Comparison of ENCODE assay signal across 9 cellular contexts in the genomic region with DNA sequence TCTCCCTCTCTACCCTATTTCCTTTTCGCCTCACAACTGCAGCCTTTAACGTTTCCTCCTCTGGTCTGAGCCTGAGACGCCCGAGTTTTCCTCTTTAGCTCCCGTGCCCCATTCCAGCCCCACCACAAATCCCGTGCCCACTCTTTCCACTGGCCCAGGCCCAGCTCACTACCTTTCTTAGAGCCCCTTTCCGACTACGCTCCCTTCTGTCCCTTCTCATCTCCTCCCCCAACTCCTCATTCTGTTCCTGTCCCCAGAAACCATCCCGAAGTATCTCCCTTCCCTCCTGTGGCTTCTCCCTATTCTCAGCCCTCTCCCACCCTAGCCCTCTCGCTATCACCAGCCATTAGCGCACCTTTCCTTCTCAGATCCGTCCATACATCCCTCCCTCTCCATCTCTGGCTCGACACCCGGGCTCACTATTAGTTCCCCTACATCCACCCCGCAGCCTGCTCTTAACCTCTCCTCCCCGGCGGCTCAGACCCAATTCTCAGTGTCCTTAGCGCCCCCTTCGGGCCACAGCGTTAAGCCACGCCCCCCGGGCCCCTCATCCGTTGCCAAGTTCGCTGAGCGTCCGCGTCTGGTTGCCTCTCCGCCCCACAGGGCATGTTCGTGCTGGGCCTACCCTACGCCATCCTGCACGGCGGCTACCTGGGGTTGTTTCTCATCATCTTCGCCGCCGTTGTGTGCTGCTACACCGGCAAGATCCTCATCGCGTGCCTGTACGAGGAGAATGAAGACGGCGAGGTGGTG. TPM values are rescaled to one million over a fixed set of nuclear protein-coding genes. Genes with fewer than 3 reads are reported as not detected.
DNase-seq lines count a peak whose midpoint lies in the region; ATAC-seq and FAIRE-seq lines count a peak whose summit lies in the region.
"Had no signal": no experiment of that assay in that cellular context is flagged by ENCODE, and none has a peak within 500 bp of the region (broad histone marks: within the 10 kb centered on the region; RNA-seq: fewer than 3 reads in every experiment).

No MANE protein-coding gene starts in this region.

- H3K27ac Mint-ChIP-seq in stimulated activated naive CD8-positive, alpha-beta T cell treated with anti-CD3 and anti-CD28 coated beads, Interleukin-15, Interleukin-2, amounts not matched to agents 100 ng/mL and 50 ng/mL, for 24 hours = peak overlapping the region; percentile 69

- peak overlapping the region in 10 of 11 experiments; percentile 44 to 99 (median 78); a peak in 18 of 22 replicates for H3K4me2 ChIP-seq in BLaER1 treated with 17β-estradiol and CSF1 and Interleukin-3, amounts not matched to agents 10 nM and 100 nM

- no peak for ATAC-seq in GM18909 (IDR thresholded peaks at IDR 0.05; ENCODE audit: poor library complexity, unreplicated experiment)
- no peak for ATAC-seq in HG03097 (IDR thresholded peaks at IDR 0.05; ENCODE audit: low FRiP score, unreplicated experiment)

- peaks cover 9% of the 10 kb centered on the region for H3K36me3 Mint-ChIP-seq in stimulated activated naive CD8-positive, alpha-beta T cell treated with anti-CD3 and anti-CD28 coated beads, Interleukin-15, Interleukin-2, amounts not matched to agents 100 ng/mL and 50 ng/mL, for 24 hours (ENCODE audit: low read depth)

- peaks cover 56 to 99% (median 90%) of the 10 kb centered on the region in 10 experiments for H3K4me1 ChIP-seq in BLaER1 treated with 17β-estradiol and CSF1 and Interleukin-3, amounts not matched to agents 10 nM and 100 nM
- H3K4me1 ChIP-seq in HUES64 (ENCODE audit: insufficient read depth, low read length) = peaks cover 21% of the 10 kb centered on the region; the same call in 1 of the 2 replicates

- peak overlapping the region in 4 of 10 experiments; percentile 5 to 52 (median 34); a peak in 3 of 20 replicates for H3K4me3 ChIP-seq in BLaER1 treated with 17β-estradiol and CSF1 and Interleukin-3, amounts not matched to agents 10 nM and 100 nM
- H3K4me3 ChIP-seq in HUES64 (ENCODE audit: low read length) = peak overlapping the region; percentile 43

- DNase-seq in activated T-cell treated with anti-CD3 and anti-CD28 coated beads, Interleukin-2, amount 50 U/mL, for 1 hour = peak; percentile 66
- DNase-seq in iPS-NIHi11 (ENCODE audit: low spot score) (peak; percentile 81), RCC 7860 (ENCODE audit: low spot score) (no peak)

- under 1% methylated on average over 41 of the region's 41 CpGs for WGBS in HUES64

- H3K4me1 Mint-ChIP-seq in stimulated activated naive CD8-positive, alpha-beta T cell treated with anti-CD3 and anti-CD28 coated beads, Interleukin-15, Interleukin-2, amounts not matched to agents 100 ng/mL and 50 ng/mL, for 24 hours (ENCODE audit: low read depth) = peaks cover 66% of the 10 kb centered on the region

- H3K27me3 ChIP-seq in BLaER1 treated with 17β-estradiol and CSF1 and Interleukin-3, amounts not matched to agents 10 nM and 100 nM = peaks cover 94 to 100% (median 97%) of the 10 kb centered on the region in 11 experiments
- H3K27me3 ChIP-seq in HUES64 (ENCODE audit: insufficient read depth, low read length) = peaks cover 100% of the 10 kb centered on the region

- no peaks in the 10 kb centered on the region for H3K36me3 ChIP-seq in BLaER1 treated with 17β-estradiol and CSF1 and Interleukin-3, amounts not matched to agents 10 nM and 100 nM
- H3K36me3 ChIP-seq in HUES64 (ENCODE audit: insufficient read depth, low read length) = no peaks in the 10 kb centered on the region

- H3K27me3 Mint-ChIP-seq in stimulated activated naive CD8-positive, alpha-beta T cell treated with anti-CD3 and anti-CD28 coated beads, Interleukin-15, Interleukin-2, amounts not matched to agents 100 ng/mL and 50 ng/mL, for 24 hours = peaks cover 89% of the 10 kb centered on the region

- peak overlapping the region in 1 of 11 experiments; percentile 30; a peak in 1 of 22 replicates for H3K9ac ChIP-seq in BLaER1 treated with 17β-estradiol and CSF1 and Interleukin-3, amounts not matched to agents 10 nM and 100 nM
- H3K9ac ChIP-seq in HUES64 (ENCODE audit: low read depth, low read length) = no peak overlapping the region

- peaks cover 0 to 94% (median 76%) of the 10 kb centered on the region in 11 experiments; a peak in 19 of 22 replicates for H4K20me1 ChIP-seq in BLaER1 treated with 17β-estradiol and CSF1 and Interleukin-3, amounts not matched to agents 10 nM and 100 nM

- no peak overlapping the region for H3K27ac ChIP-seq in BLaER1 treated with 17β-estradiol and CSF1 and Interleukin-3, amounts not matched to agents 10 nM and 100 nM
- H3K27ac ChIP-seq in HUES64 (ENCODE audit: low read depth, low read length) = no peak overlapping the region

- no peaks in the 10 kb centered on the region for H3K9me3 Mint-ChIP-seq in stimulated activated naive CD8-positive, alpha-beta T cell treated with anti-CD3 and anti-CD28 coated beads, Interleukin-15, Interleukin-2, amounts not matched to agents 100 ng/mL and 50 ng/mL, for 24 hours

- no peak for FAIRE-seq in RCC 7860 (lab: Jason Lieb, UNC)

- peak overlapping the region; percentile 60 for H3K4me3 Mint-ChIP-seq in stimulated activated naive CD8-positive, alpha-beta T cell treated with anti-CD3 and anti-CD28 coated beads, Interleukin-15, Interleukin-2, amounts not matched to agents 100 ng/mL and 50 ng/mL, for 24 hours

- H3K9me3 ChIP-seq in BLaER1 treated with 17β-estradiol and CSF1 and Interleukin-3, amounts not matched to agents 10 nM and 100 nM (replicated peaks in 1 of 11) = peaks cover 10 to 13% (median 12%) of the 10 kb centered on the region in 11 experiments; a peak in 18 of 22 replicates
- no peaks in the 10 kb centered on the region for H3K9me3 ChIP-seq in HUES64 (ENCODE audit: insufficient read depth, low read depth, low read length)

RNA-seq across cellular contexts. Expression of a gene that starts 2.7 kb away (rescaled TPM):
- 0.15 TPM for polyA plus RNA-seq in HUES64 (2013, experiment 1 of 2)
- polyA plus RNA-seq in HUES64 (2013, experiment 2 of 2) = 0.13 TPM
- polyA plus RNA-seq: fibroblast of lung had no signal

RNA-seq across cellular contexts. Expression of a gene that starts 21.2 kb away (rescaled TPM):
- polyA plus RNA-seq in HUES64 (2013, experiment 1 of 2) = 10.3 TPM
- 8.9 TPM for polyA plus RNA-seq in HUES64 (2013, experiment 2 of 2)
